13 cellular contexts compared by ENCODE assay signal in genomic region chr13:19567820-19568534, GRCh38.
DNase-seq lines count a peak whose midpoint lies in the region; ATAC-seq and FAIRE-seq lines count a peak whose summit lies in the region.
"Had no signal": no experiment of that assay in that cellular context is flagged by ENCODE, and none has a peak within 500 bp of the region (broad histone marks: within the 10 kb centered on the region; RNA-seq: fewer than 3 reads in every experiment).

No MANE protein-coding gene starts in this region.

- DNase-seq in GM19239 (ENCODE audit: insufficient read length, low spot score) (peak; percentile 31), inferior parietal cortex (ENCODE audit: extremely low spot score) (no peak), AG08396 (ENCODE audit: low spot score) (no peak)
- no peak for DNase-seq in stimulated activated naive B cell treated with anti-CD40 and anti-IgM and Interleukin-4, amounts not matched to agents 10 μg/mL and 1 μg/mL and 100 μg/mL, for 72 hours
- DNase-seq in activated naive CD4-positive, alpha-beta T cell treated with anti-CD3 and anti-CD28 coated beads, Interleukin-2, amount 10 ng/mL, durations not matched to agents 7 days and 5 days: no peak
- DNase-seq: anterior cingulate cortex, Caco-2, endodermal cell, NCI-H1930, PC-9, transverse colon had no signal

- H3K9me3 Mint-ChIP-seq in stimulated activated naive B cell treated with anti-CD40 and anti-IgM and Interleukin-4, amounts not matched to agents 10 μg/mL and 1 μg/mL and 100 μg/mL, for 72 hours: no peaks in the 10 kb centered on the region
- H3K9me3 Mint-ChIP-seq in activated naive CD4-positive, alpha-beta T cell treated with anti-CD3 and anti-CD28 coated beads, Interleukin-2, amount 10 ng/mL, durations not matched to agents 7 days and 5 days: no peaks in the 10 kb centered on the region

- H3K36me3 Mint-ChIP-seq in stimulated activated naive B cell treated with anti-CD40 and anti-IgM and Interleukin-4, amounts not matched to agents 10 μg/mL and 1 μg/mL and 100 μg/mL, for 72 hours: no peaks in the 10 kb centered on the region
- no peaks in the 10 kb centered on the region for H3K36me3 Mint-ChIP-seq in activated naive CD4-positive, alpha-beta T cell treated with anti-CD3 and anti-CD28 coated beads, Interleukin-2, amount 10 ng/mL, durations not matched to agents 7 days and 5 days

- FAIRE-seq in GM19239 (lab: Jason Lieb, UNC): peak; percentile 97

- CTCF ChIA-PET in activated naive CD4-positive, alpha-beta T cell treated with anti-CD3 and anti-CD28 coated beads, Interleukin-2, amount 10 ng/mL, durations not matched to agents 7 days and 5 days (lab: Charles Lee): no interaction called here

- H3K27ac Mint-ChIP-seq in stimulated activated naive B cell treated with anti-CD40 and anti-IgM and Interleukin-4, amounts not matched to agents 10 μg/mL and 1 μg/mL and 100 μg/mL, for 72 hours: no peak overlapping the region
- H3K27ac Mint-ChIP-seq in activated naive CD4-positive, alpha-beta T cell treated with anti-CD3 and anti-CD28 coated beads, Interleukin-2, amount 10 ng/mL, durations not matched to agents 7 days and 5 days: no peak overlapping the region
- H3K27ac Mint-ChIP-seq: endodermal cell had no signal

- no peak overlapping the region for H3K4me3 Mint-ChIP-seq in stimulated activated naive B cell treated with anti-CD40 and anti-IgM and Interleukin-4, amounts not matched to agents 10 μg/mL and 1 μg/mL and 100 μg/mL, for 72 hours
- H3K4me3 Mint-ChIP-seq in activated naive CD4-positive, alpha-beta T cell treated with anti-CD3 and anti-CD28 coated beads, Interleukin-2, amount 10 ng/mL, durations not matched to agents 7 days and 5 days: no peak overlapping the region
- H3K4me3 Mint-ChIP-seq: endodermal cell had no signal

- H3K4me1 Mint-ChIP-seq in stimulated activated naive B cell treated with anti-CD40 and anti-IgM and Interleukin-4, amounts not matched to agents 10 μg/mL and 1 μg/mL and 100 μg/mL, for 72 hours: peaks cover 7 to 17% of the 10 kb centered on the region in 2 donors
- H3K4me1 Mint-ChIP-seq in activated naive CD4-positive, alpha-beta T cell treated with anti-CD3 and anti-CD28 coated beads, Interleukin-2, amount 10 ng/mL, durations not matched to agents 7 days and 5 days: no peaks in the 10 kb centered on the region
- H3K4me1 Mint-ChIP-seq: endodermal cell had no signal

- ATAC-seq in HG02588 (IDR thresholded peaks at IDR 0.05; ENCODE audit: unreplicated experiment) (peak; percentile 67), HG03280 (IDR thresholded peaks at IDR 0.05; ENCODE audit: unreplicated experiment) (peak; percentile 55)
- peak; percentile 65 to 66 for ATAC-seq in stimulated activated naive B cell treated with anti-CD40 and anti-IgM and Interleukin-4, amounts not matched to agents 10 μg/mL and 1 μg/mL and 100 μg/mL, for 72 hours (replicated peaks)

- H3K27me3 Mint-ChIP-seq in stimulated activated naive B cell treated with anti-CD40 and anti-IgM and Interleukin-4, amounts not matched to agents 10 μg/mL and 1 μg/mL and 100 μg/mL, for 72 hours: peaks cover 4 to 17% of the 10 kb centered on the region in 2 donors
- H3K27me3 Mint-ChIP-seq in activated naive CD4-positive, alpha-beta T cell treated with anti-CD3 and anti-CD28 coated beads, Interleukin-2, amount 10 ng/mL, durations not matched to agents 7 days and 5 days: no peaks in the 10 kb centered on the region
